8 cellular contexts compared by ENCODE assay signal in genomic region chr3:13479582-13480339, GRCh38. TPM values are rescaled to one million over a fixed set of nuclear protein-coding genes. Genes with fewer than 3 reads are reported as not detected.
DNase-seq lines count a peak whose midpoint lies in the region; ATAC-seq, FAIRE-seq and TF ChIP-seq lines count a peak whose summit lies in the region.

A gene with protein sequence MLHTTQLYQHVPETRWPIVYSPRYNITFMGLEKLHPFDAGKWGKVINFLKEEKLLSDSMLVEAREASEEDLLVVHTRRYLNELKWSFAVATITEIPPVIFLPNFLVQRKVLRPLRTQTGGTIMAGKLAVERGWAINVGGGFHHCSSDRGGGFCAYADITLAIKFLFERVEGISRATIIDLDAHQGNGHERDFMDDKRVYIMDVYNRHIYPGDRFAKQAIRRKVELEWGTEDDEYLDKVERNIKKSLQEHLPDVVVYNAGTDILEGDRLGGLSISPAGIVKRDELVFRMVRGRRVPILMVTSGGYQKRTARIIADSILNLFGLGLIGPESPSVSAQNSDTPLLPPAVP (plus strand): TSS chr3:13480306. CDS start chr3:13480348, 42 bp downstream.

- peak within 1 kb of the TSS; percentile 89 for H3K4me3 Mint-ChIP-seq in T-helper 2 cell treated with Interferon-gamma antibody and Interleukin-4, amounts not matched to agents 5 μg/mL and 100 μg/mL, for 36 hours
- H3K4me3 Mint-ChIP-seq in astrocyte (ENCODE audit: unreplicated experiment) = peak within 1 kb of the TSS; percentile 89

- H3K36me3 ChIP-seq in astrocyte (ENCODE audit: insufficient read depth, low read length) = no peaks in the 10 kb centered on the region

- H3K27me3 ChIP-seq in astrocyte (ENCODE audit: insufficient read depth, low read length) = no peaks in the 10 kb centered on the region

- DNase-seq in NCI-H187 (lab: John Stamatoyannopoulos, UW) = peak; percentile 55 to 85
- DNase-seq in T-helper 2 cell treated with Interferon-gamma antibody and Interleukin-4, amounts not matched to agents 5 μg/mL and 100 μg/mL, for 36 hours (ENCODE audit: low spot score) = peak; percentile 98
- peak; percentile 90 for DNase-seq in astrocyte (ENCODE audit: low read depth)
- DNase-seq in hepatic stellate cell (ENCODE audit: low spot score) = peak; percentile 100
- peak; percentile 87 for DNase-seq in renal cortical epithelial cell (ENCODE audit: low read depth)
- DNase-seq in HCEC 1CT = no peak

- H3K4me1 ChIP-seq in astrocyte (ENCODE audit: insufficient read depth, low read length) = peaks cover 12% of the 10 kb centered on the region

- ATAC-seq in GM18499 (IDR thresholded peaks at IDR 0.05; ENCODE audit: insufficient read depth, unreplicated experiment) (peak; percentile 90), HG02943 (IDR thresholded peaks at IDR 0.05; ENCODE audit: low read depth, unreplicated experiment) (peak; percentile 93)

- H3K27me3 Mint-ChIP-seq in T-helper 2 cell treated with Interferon-gamma antibody and Interleukin-4, amounts not matched to agents 5 μg/mL and 100 μg/mL, for 36 hours (ENCODE audit: low read depth) = peaks cover 3% of the 10 kb centered on the region
- peaks cover 12% of the 10 kb centered on the region for H3K27me3 Mint-ChIP-seq in astrocyte (ENCODE audit: low read depth, unreplicated experiment)

- no peaks in the 10 kb centered on the region for H3K9me3 Mint-ChIP-seq in T-helper 2 cell treated with Interferon-gamma antibody and Interleukin-4, amounts not matched to agents 5 μg/mL and 100 μg/mL, for 36 hours
- no peaks in the 10 kb centered on the region for H3K9me3 Mint-ChIP-seq in astrocyte (ENCODE audit: unreplicated experiment)

- FAIRE-seq in astrocyte (lab: Jason Lieb, UNC) = no peak

- H3K79me2 ChIP-seq in astrocyte (ENCODE audit: insufficient read depth, low read length) = no peaks in the 10 kb centered on the region

- peak within 1 kb of the TSS; percentile 62 for H3K27ac ChIP-seq in astrocyte (ENCODE audit: low read depth, low read length)

- peak within 1 kb of the TSS; percentile 89 for H3K9ac ChIP-seq in astrocyte (ENCODE audit: low read length)

- H3K27ac Mint-ChIP-seq in T-helper 2 cell treated with Interferon-gamma antibody and Interleukin-4, amounts not matched to agents 5 μg/mL and 100 μg/mL, for 36 hours = peak within 1 kb of the TSS; percentile 83
- peak within 1 kb of the TSS; percentile 78 for H3K27ac Mint-ChIP-seq in astrocyte (ENCODE audit: unreplicated experiment)

- peak within 1 kb of the TSS; percentile 98 for H3K4me2 ChIP-seq in astrocyte (ENCODE audit: low read length)

- H3K9me3 ChIP-seq in astrocyte (ENCODE audit: insufficient read depth, low read depth, low read length) = no peaks in the 10 kb centered on the region

- H3K4me3 ChIP-seq in astrocyte (ENCODE audit: insufficient read depth, low read depth, low read length) = peak within 1 kb of the TSS; percentile 84

- TF ChIP-seq CTCF in astrocyte (IDR thresholded peaks at IDR 0.05; ENCODE audit: insufficient read depth, low read depth, low read length) = no peak

- peak within 1 kb of the TSS; percentile 96 for H2AFZ ChIP-seq in astrocyte (ENCODE audit: low read depth, low read length)

- H3K36me3 Mint-ChIP-seq in T-helper 2 cell treated with Interferon-gamma antibody and Interleukin-4, amounts not matched to agents 5 μg/mL and 100 μg/mL, for 36 hours (ENCODE audit: low read depth) = no peaks in the 10 kb centered on the region
- peaks cover 4% of the 10 kb centered on the region for H3K36me3 Mint-ChIP-seq in astrocyte (ENCODE audit: low read depth, unreplicated experiment)

- H4K20me1 ChIP-seq in astrocyte (ENCODE audit: insufficient read depth, low read length) = no peaks in the 10 kb centered on the region

- peaks cover 4% of the 10 kb centered on the region for H3K4me1 Mint-ChIP-seq in T-helper 2 cell treated with Interferon-gamma antibody and Interleukin-4, amounts not matched to agents 5 μg/mL and 100 μg/mL, for 36 hours (ENCODE audit: low read depth)
- H3K4me1 Mint-ChIP-seq in astrocyte (ENCODE audit: low read depth, unreplicated experiment) = peaks cover 9% of the 10 kb centered on the region

RNA-seq across cellular contexts. Expression of the gene that starts here (rescaled TPM):
- total RNA-seq in astrocyte (8.6 and 9.5 TPM in 2 replicates), renal cortical epithelial cell (18.4 and 23.7 TPM in 2 replicates)
